Comparison of ENCODE assay signal across 9 cellular contexts in genomic region chr2:178804791-178805190, GRCh38. TPM values are rescaled to one million over a fixed set of nuclear protein-coding genes. Genes with fewer than 3 reads are reported as not detected.
A peak's percentile ranks its signal among the peaks of the same experiment; 100 is the strongest.
DNase-seq lines count a peak whose midpoint lies in the region; ATAC-seq and TF ChIP-seq lines count a peak whose summit lies in the region.
"Had no signal": no experiment of that assay in that cellular context is flagged by ENCODE, and none has a peak within 500 bp of the region (broad histone marks: within the 10 kb centered on the region; RNA-seq: fewer than 3 reads in every experiment).

No MANE protein-coding gene starts in this region.

- peaks cover 8% of the 10 kb centered on the region for H3K4me1 Mint-ChIP-seq in nephron progenitor cell

- TF ChIP-seq CTCF in astrocyte of the spinal cord (IDR thresholded peaks at IDR 0.05; ENCODE audit: low read depth, low read length) (peak; percentile 44), nephron progenitor cell (IDR thresholded peaks at IDR 0.05) (peak; percentile 56)

- in situ Hi-C loops in astrocyte of the spinal cord (cut with HindIII; ENCODE audit: low sequenced_read_pairs) = no loop called here

- no peaks in the 10 kb centered on the region for H3K9me3 Mint-ChIP-seq in nephron progenitor cell
- H3K9me3 Mint-ChIP-seq: stimulated activated naive CD8-positive, alpha-beta T cell treated with anti-CD3 and anti-CD28 coated beads, Interleukin-15, Interleukin-2, amounts not matched to agents 100 ng/mL and 50 ng/mL, for 24 hours had no signal

- peaks cover under 1% of the 10 kb centered on the region for H3K36me3 Mint-ChIP-seq in nephron progenitor cell (ENCODE audit: low read depth)

- peak overlapping the region; percentile 26 for H3K27ac Mint-ChIP-seq in nephron progenitor cell
- H3K27ac Mint-ChIP-seq: stimulated activated naive CD8-positive, alpha-beta T cell treated with anti-CD3 and anti-CD28 coated beads, Interleukin-15, Interleukin-2, amounts not matched to agents 100 ng/mL and 50 ng/mL, for 24 hours had no signal

- H3K4me3 Mint-ChIP-seq in nephron progenitor cell = no peak overlapping the region
- H3K4me3 Mint-ChIP-seq: stimulated activated naive CD8-positive, alpha-beta T cell treated with anti-CD3 and anti-CD28 coated beads, Interleukin-15, Interleukin-2, amounts not matched to agents 100 ng/mL and 50 ng/mL, for 24 hours had no signal

- peak; percentile 28 for DNase-seq in AG08395 (ENCODE audit: low spot score)
- peak; percentile 20 for DNase-seq in HuH-7.5 (ENCODE audit: low spot score)
- no peak for DNase-seq in astrocyte of the spinal cord (ENCODE audit: low read depth, low spot score)
- no peak for DNase-seq in nephron progenitor cell
- no peak for DNase-seq in NCI-H1417 (lab: John Stamatoyannopoulos, UW)
- no peak for DNase-seq in SK-N-DZ (ENCODE audit: low spot score)

- ATAC-seq in GM18909 (IDR thresholded peaks at IDR 0.05; ENCODE audit: poor library complexity, unreplicated experiment) (peak; percentile 64), GM21360 (IDR thresholded peaks at IDR 0.05; ENCODE audit: unreplicated experiment) (no peak)

- no peak overlapping the region for H3K4me3 ChIP-seq in astrocyte of the spinal cord (ENCODE audit: low read depth, low read length)

- H3K27me3 Mint-ChIP-seq in nephron progenitor cell (ENCODE audit: low read depth, poor library complexity) = peaks cover 2% of the 10 kb centered on the region
- H3K27me3 Mint-ChIP-seq: stimulated activated naive CD8-positive, alpha-beta T cell treated with anti-CD3 and anti-CD28 coated beads, Interleukin-15, Interleukin-2, amounts not matched to agents 100 ng/mL and 50 ng/mL, for 24 hours had no signal

RNA-seq across cellular contexts. Expression of gene TTN, which starts 2.4 kb away (rescaled TPM):
- under 0.01 TPM in 1 of 2 replicates, not detected in the other for polyA plus RNA-seq in SK-N-DZ (2014; cell fraction: cytosol; rRNA removed)
- polyA plus RNA-seq in SK-N-DZ (2014; cell fraction: nucleus; rRNA removed) = 0.05 and 0.06 TPM in 2 replicates

Comparison
In these comparisons a context has a peak if more than half of its experiments do, and no peak if none do; other contexts are left out.
1. DNase-seq: peak in AG08395 (single experiment) and HuH-7.5 (single experiment); none in astrocyte of the spinal cord (single experiment), nephron progenitor cell (single experiment), NCI-H1417 (0 of 3) and SK-N-DZ (single experiment).